ENCODE assay signal across 8 cellular contexts in the genomic region with DNA sequence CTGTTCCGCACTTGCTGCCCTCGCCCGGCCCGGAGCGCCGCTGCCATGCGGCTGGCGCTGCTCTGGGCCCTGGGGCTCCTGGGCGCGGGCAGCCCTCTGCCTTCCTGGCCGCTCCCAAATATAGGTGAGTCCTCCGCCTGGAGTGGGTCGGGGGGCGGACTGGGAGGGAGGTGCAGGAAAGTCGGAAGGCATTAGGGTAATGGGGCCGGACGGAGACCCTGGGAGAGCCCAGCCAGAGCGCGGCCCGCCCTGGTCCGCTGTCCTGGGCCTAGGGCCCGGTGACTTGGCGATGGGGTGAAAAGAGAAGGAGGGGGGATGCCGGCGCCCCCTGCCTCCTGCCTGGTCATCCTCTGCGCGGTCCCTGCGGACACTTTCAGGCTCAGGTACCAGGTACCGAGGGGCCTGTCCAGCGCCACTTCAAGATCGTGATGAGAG. TPM values are rescaled to one million over a fixed set of nuclear protein-coding genes. Genes with fewer than 3 reads are reported as not detected.
A peak's percentile ranks its signal among the peaks of the same experiment; 100 is the strongest.
DNase-seq lines count a peak whose midpoint lies in the region; ATAC-seq and TF ChIP-seq lines count a peak whose summit lies in the region.

No MANE protein-coding gene starts in this region.

- no peaks in the 10 kb centered on the region for H3K9me3 Mint-ChIP-seq in stimulated activated naive CD8-positive, alpha-beta T cell treated with anti-CD3 and anti-CD28 coated beads, Interleukin-15, Interleukin-2, amounts not matched to agents 100 ng/mL and 50 ng/mL, for 24 hours

- peaks cover under 1% of the 10 kb centered on the region for H3K36me3 Mint-ChIP-seq in stimulated activated naive CD8-positive, alpha-beta T cell treated with anti-CD3 and anti-CD28 coated beads, Interleukin-15, Interleukin-2, amounts not matched to agents 100 ng/mL and 50 ng/mL, for 24 hours (ENCODE audit: low read depth)

- H3K36me3 ChIP-seq in WERI-Rb-1 (peaks cover 30% of the 10 kb centered on the region), cardiac muscle cell (no peaks in the 10 kb centered on the region), gastrocnemius medialis (peaks cover 0 to 24% of the 10 kb centered on the region in 2 donors)

- H3K27me3 ChIP-seq in WERI-Rb-1 (ENCODE audit: insufficient read depth, low read depth, severe bottlenecking) = no peaks in the 10 kb centered on the region
- H3K27me3 ChIP-seq in cardiac muscle cell = peaks cover 23% of the 10 kb centered on the region
- no peaks in the 10 kb centered on the region for H3K27me3 ChIP-seq in gastrocnemius medialis

- no peak for DNase-seq in stimulated activated naive CD8-positive, alpha-beta T cell treated with anti-CD3 and anti-CD28 coated beads, Interleukin-15, Interleukin-2, amounts not matched to agents 100 U/mL and 50 U/mL, for 24 hours
- DNase-seq in WERI-Rb-1 = no peak
- no peak for DNase-seq in cardiac muscle cell (ENCODE audit: low read depth in 1 of 2, low spot score in 1 of 2)
- DNase-seq in gastrocnemius medialis = no peak
- no peak for DNase-seq in NCI-H1417 treated with DMSO at 0.1 percent for 48 hours (lab: John Stamatoyannopoulos, UW)
- no peak for DNase-seq in activated CD8-positive, alpha-beta memory T cell treated with anti-CD3 and anti-CD28 coated beads, Interleukin-2, amount 50 U/mL, for 4 hours

- peak; percentile 62 to 66 for TF ChIP-seq POLR2A in gastrocnemius medialis (IDR thresholded peaks at IDR 0.05)

- in situ Hi-C loops in gastrocnemius medialis (cut with MboI; ENCODE audit: low sequenced_read_pairs in 4 of 4) = loop anchor here in 1 of 4 donors (25.0 kb wide), 1 partner anchor 89 kb away; the partner anchor contains the start of genes CKS1B, PBXIP1, PYGO2 and SHC1

- peak; percentile 28; the same call in 1 of the 2 replicates for TF ChIP-seq CTCF in WERI-Rb-1 (IDR thresholded peaks at IDR 0.05; ENCODE audit: low read depth, low read length)
- TF ChIP-seq CTCF in cardiac muscle cell (IDR thresholded peaks at IDR 0.05; ENCODE audit: low read depth, low read length) = no peak
- no peak for TF ChIP-seq CTCF in gastrocnemius medialis (IDR thresholded peaks at IDR 0.05 in 4 of 5, conservative IDR thresholded peaks at IDR 0.05 in 1 of 5)

- H3K4me1 ChIP-seq in cardiac muscle cell (ENCODE audit: low read depth) (peaks cover 11% of the 10 kb centered on the region), gastrocnemius medialis (peaks cover 25 to 29% of the 10 kb centered on the region in 2 donors)

- no peaks in the 10 kb centered on the region for H3K9me3 ChIP-seq in WERI-Rb-1 (ENCODE audit: severe bottlenecking)
- H3K9me3 ChIP-seq in cardiac muscle cell (ENCODE audit: low read depth) = no peaks in the 10 kb centered on the region
- H3K9me3 ChIP-seq in gastrocnemius medialis = no peaks in the 10 kb centered on the region

- intact Hi-C loops in gastrocnemius medialis (cut with DNase I; ENCODE audit: low total_unique reads) = loop anchor here (2.0 to 5.0 kb wide), 4 partner anchors 35 to 493 kb away; partner anchors contain the start of genes CKS1B, SHC1 and UBE2Q1

- H3K27me3 Mint-ChIP-seq in stimulated activated naive CD8-positive, alpha-beta T cell treated with anti-CD3 and anti-CD28 coated beads, Interleukin-15, Interleukin-2, amounts not matched to agents 100 ng/mL and 50 ng/mL, for 24 hours = no peaks in the 10 kb centered on the region

- peaks cover 31% of the 10 kb centered on the region for H3K4me1 Mint-ChIP-seq in stimulated activated naive CD8-positive, alpha-beta T cell treated with anti-CD3 and anti-CD28 coated beads, Interleukin-15, Interleukin-2, amounts not matched to agents 100 ng/mL and 50 ng/mL, for 24 hours (ENCODE audit: low read depth)

- no peak overlapping the region for H3K27ac Mint-ChIP-seq in stimulated activated naive CD8-positive, alpha-beta T cell treated with anti-CD3 and anti-CD28 coated beads, Interleukin-15, Interleukin-2, amounts not matched to agents 100 ng/mL and 50 ng/mL, for 24 hours

- peak overlapping the region; percentile 85 for H3K4me3 Mint-ChIP-seq in stimulated activated naive CD8-positive, alpha-beta T cell treated with anti-CD3 and anti-CD28 coated beads, Interleukin-15, Interleukin-2, amounts not matched to agents 100 ng/mL and 50 ng/mL, for 24 hours

- no peak for ATAC-seq in stimulated activated naive CD8-positive, alpha-beta T cell treated with anti-CD3 and anti-CD28 coated beads, Interleukin-15, Interleukin-2, amounts not matched to agents 100 U/mL and 50 U/mL, for 24 hours
- ATAC-seq in gastrocnemius medialis (peak; percentile 15 to 23), HG02759 (IDR thresholded peaks at IDR 0.05; ENCODE audit: unreplicated experiment) (no peak)

- peak overlapping the region; percentile 93 for H3K27ac ChIP-seq in WERI-Rb-1
- no peak overlapping the region for H3K27ac ChIP-seq in cardiac muscle cell
- H3K27ac ChIP-seq in gastrocnemius medialis = peak overlapping the region; percentile 90 to 99 (median 94)

- H3K4me3 ChIP-seq in WERI-Rb-1 (ENCODE audit: low read depth, low read length) = peak overlapping the region; percentile 74
- H3K4me3 ChIP-seq in cardiac muscle cell = peak overlapping the region; percentile 66
- peak overlapping the region; percentile 82 to 96 (median 90) for H3K4me3 ChIP-seq in gastrocnemius medialis

RNA-seq across cellular contexts. Expression of gene ADAM15, which starts 0.2 kb away (rescaled TPM):
- total RNA-seq in cardiac muscle cell (19.5 and 23.0 TPM in 2 replicates), gastrocnemius medialis (10 to 100 TPM; 30.3 to 42.8 (median 36.9) TPM)
- polyA plus RNA-seq in cardiac muscle cell = 23.0 and 25.2 TPM in 2 replicates

RNA-seq across cellular contexts. Expression of gene EFNA4, which starts 12.2 kb away (rescaled TPM):
- total RNA-seq in cardiac muscle cell = 29.2 and 36.0 TPM in 2 replicates
- polyA plus RNA-seq in cardiac muscle cell = 18.3 and 29.6 TPM in 2 replicates
- under 1 TPM; 0.41 to 0.87 (median 0.80) TPM for total RNA-seq in gastrocnemius medialis

RNA-seq across cellular contexts. Expression of gene DCST1, which starts 17.7 kb away (rescaled TPM):
- total RNA-seq in cardiac muscle cell (not detected in 2 replicates), gastrocnemius medialis (under 1 TPM in 2 of 4 donors, not detected in 2; 0.13 to 0.35 TPM)
- 0.27 and 0.57 TPM in 2 replicates for polyA plus RNA-seq in cardiac muscle cell

RNA-seq across cellular contexts. Expression of gene DCST2, which starts 17.8 kb away (rescaled TPM):
- total RNA-seq in cardiac muscle cell (4.3 and 5.4 TPM in 2 replicates), gastrocnemius medialis (not detected)
- 1.1 and 3.8 TPM in 2 replicates for polyA plus RNA-seq in cardiac muscle cell

RNA-seq across cellular contexts. Expression of gene EFNA3, which starts 27.3 kb away (rescaled TPM):
- total RNA-seq in cardiac muscle cell (26.3 and 31.9 TPM in 2 replicates), gastrocnemius medialis (1 to 10 TPM in 2 of 4 donors, under 1 TPM in 1, not detected in 1; 0.55 to 1.8 (median 1.6) TPM)
- polyA plus RNA-seq in cardiac muscle cell = 34.2 and 43.0 TPM in 2 replicates

Comparison
In these comparisons a context has a peak if more than half of its experiments do, and no peak if none do; other contexts are left out.
1. ATAC-seq: peak in gastrocnemius medialis (2 of 2); none in stimulated activated naive CD8-positive, alpha-beta T cell treated with anti-CD3 and anti-CD28 coated beads, Interleukin-15, Interleukin-2, amounts not matched to agents 100 U/mL and 50 U/mL, for 24 hours (single experiment) and HG02759 (single experiment).
2. RNA of gene EFNA4, which starts 12.2 kb away (total RNA-seq): 29.2 to 36.0 TPM in cardiac muscle cell; 0.41 to 0.87 TPM in gastrocnemius medialis; every median in the first group is over 10 times any median in the second.
3. Peak in every context shown above with its lines, with median percentiles within 50 percentile points of each other: H3K4me3 ChIP-seq.